Comparison of ENCODE assay signal across 20 cellular contexts in genomic region chr6:53499094-53499493, GRCh38. TPM values are rescaled to one million over a fixed set of nuclear protein-coding genes. Genes with fewer than 3 reads are reported as not detected.
DNase-seq lines count a peak whose midpoint lies in the region; ATAC-seq, FAIRE-seq and TF ChIP-seq lines count a peak whose summit lies in the region.
"Had no signal": no experiment of that assay in that cellular context is flagged by ENCODE, and none has a peak within 500 bp of the region (broad histone marks: within the 10 kb centered on the region; RNA-seq: fewer than 3 reads in every experiment).

No MANE protein-coding gene starts in this region.

- WGBS in A549 (ENCODE audit: missing lambda C conversion rate): 74% methylated on average over 3 of the region's 3 CpGs
- WGBS in HepG2 (ENCODE audit: low lambda C conversion rate): 95% methylated on average over 3 of the region's 3 CpGs

- H3K9me3 ChIP-seq in A549 (no peaks in the 10 kb centered on the region), HepG2 (ENCODE audit: low read length) (no peaks in the 10 kb centered on the region), upper lobe of right lung (no peaks in the 10 kb centered on the region)
- H3K9me3 ChIP-seq: BLaER1 had no signal

- H3K27ac ChIP-seq in A549 (peak overlapping the region; percentile 18 to 34; a peak in 4 of 6 replicates), HepG2 (ENCODE audit: extremely low read length, insufficient read depth, low read length) (no peak overlapping the region), upper lobe of right lung (no peak overlapping the region)
- H3K27ac ChIP-seq: BLaER1, C4-2B had no signal

- ATAC-seq in A549 (no peak), HepG2 (no peak), upper lobe of right lung (peak; percentile 47), GM18909 (IDR thresholded peaks at IDR 0.05; ENCODE audit: poor library complexity, unreplicated experiment) (no peak)
- ATAC-seq: CD8-positive, alpha-beta T cell; GM12878; GM23338; HCT116 had no signal

- BruUV-seq in HepG2 (replicated peaks; lab: Mats Ljungman, UMichigan): no TSS peak

- in situ Hi-C loops in SK-MEL-5 (cut with HindIII; ENCODE audit: low pct_unique_long_range_greater_than_20kb, low sequenced_read_pairs): no loop called here
- in situ Hi-C loops in HepG2 (cut with HindIII; ENCODE audit: extremely low pct_ligation_motif_present, low pct_unique_long_range_greater_than_20kb): loop anchor here (5.0 to 10.0 kb wide), 2 partner anchors 223 to 456 kb away; no protein-coding TSS in a partner anchor

- FAIRE-seq in A549 (lab: Jason Lieb, UNC) (no peak), HepG2 (lab: Jason Lieb, UNC) (no peak)
- FAIRE-seq: D721Med, GM12878 had no signal

- no peak for TF ChIP-seq RAD21 in A549 (conservative IDR thresholded peaks at IDR 0.05 in 1 of 2, IDR thresholded peaks at IDR 0.05 in 1 of 2)
- no peak for TF ChIP-seq RAD21 in HepG2 (CRISPR knock-in tag; IDR thresholded peaks at IDR 0.05)

- intact Hi-C loops in HepG2 (cut with micrococcal nuclease; ENCODE audit: unreplicated experiment) (loop anchor here (5.0 kb wide), 1 partner anchor 458 kb away; no protein-coding TSS in a partner anchor), upper lobe of right lung (cut with DNase I) (loop anchor here (10.0 kb wide), 1 partner anchor 226 kb away; no protein-coding TSS in a partner anchor)

- H3K79me2 ChIP-seq in HepG2 (ENCODE audit: insufficient read depth, low read length): no peaks in the 10 kb centered on the region

- H3K9ac ChIP-seq in HepG2 (ENCODE audit: insufficient read depth, low read depth, low read length): no peak overlapping the region
- H3K9ac ChIP-seq: BLaER1 had no signal

- DNase-seq in A549 (ENCODE audit: low read depth in 1 of 2, low spot score in 1 of 2) (no peak), SK-MEL-5 (ENCODE audit: low read depth, low spot score) (peak; percentile 40), HepG2 (ENCODE audit: low spot score) (no peak), upper lobe of right lung (no peak), ecto neural progenitor cell (ENCODE audit: low spot score) (no peak), NCI-H187 treated with DMSO at 0.1 percent for 48 hours (lab: John Stamatoyannopoulos, UW) (no peak)
- DNase-seq: CD4-positive, CD25-positive, alpha-beta regulatory T cell; CD8-positive, alpha-beta T cell; DMS 273 treated with DMSO at 0.1 percent for 48 hours; DMS79; EL; GDM1; H9 had no signal

- no peak for TF ChIP-seq CTCF in A549 (IDR thresholded peaks at IDR 0.05)
- TF ChIP-seq CTCF in HepG2 (CRISPR knock-in tag; IDR thresholded peaks at IDR 0.05): no peak
- no peak for TF ChIP-seq CTCF in upper lobe of right lung (IDR thresholded peaks at IDR 0.05)

- H4K20me1 ChIP-seq in HepG2 (ENCODE audit: insufficient read depth, low read length): no peaks in the 10 kb centered on the region
- H4K20me1 ChIP-seq: BLaER1 had no signal

- peaks cover 59% of the 10 kb centered on the region for H3K4me1 ChIP-seq in A549
- H3K4me1 ChIP-seq in HepG2 (ENCODE audit: insufficient read depth, low read length): no peaks in the 10 kb centered on the region
- no peaks in the 10 kb centered on the region for H3K4me1 ChIP-seq in upper lobe of right lung
- H3K4me1 ChIP-seq: BLaER1 had no signal

- TF ChIP-seq POLR2A in A549 (IDR thresholded peaks at IDR 0.05; ENCODE audit: low read length): no peak
- TF ChIP-seq POLR2A in HepG2 (IDR thresholded peaks at IDR 0.05; ENCODE audit: insufficient read depth in 1 of 2, low read depth in 2 of 2, low read length in 2 of 2): no peak

- peaks cover 21 to 49% of the 10 kb centered on the region in 2 experiments for H3K36me3 ChIP-seq in HepG2 (replicated peaks in 1 of 2; ENCODE audit: control insufficient read depth in 1 of 2, insufficient read depth in 2 of 2, low read length in 2 of 2)
- H3K36me3 ChIP-seq in upper lobe of right lung: peaks cover 38% of the 10 kb centered on the region

- CTCF ChIA-PET in A549 (lab: Yijun Ruan, JAX): interaction anchor here (0.9 to 2.0 kb wide), 6 partner anchors 14 to 328 kb away, joined by 3 to 6 read pairs (median 4); no protein-coding TSS in a partner anchor
- CTCF ChIA-PET in HepG2 (lab: Yijun Ruan, JAX; ENCODE audit: low intra/inter-chr PET ratio, low total read pairs): no interaction called here

- peak overlapping the region; percentile 12; the same call in 2 of the 3 replicates for H3K4me2 ChIP-seq in A549
- no peak overlapping the region for H3K4me2 ChIP-seq in HepG2 (ENCODE audit: low read depth, low read length)
- H3K4me2 ChIP-seq: BLaER1, GM23338 had no signal

- no peak overlapping the region for H2AFZ ChIP-seq in HepG2 (ENCODE audit: low read length)
- H2AFZ ChIP-seq: GM23338 had no signal

- H3K4me3 ChIP-seq in A549: no peak overlapping the region
- H3K4me3 ChIP-seq in HepG2 (replicated peaks in 1 of 3; ENCODE audit: insufficient read depth in 1 of 3, low read depth in 2 of 3, low read length in 3 of 3): no peak overlapping the region
- no peak overlapping the region for H3K4me3 ChIP-seq in upper lobe of right lung
- H3K4me3 ChIP-seq: BLaER1, GM12878, GM23338 had no signal

- no peak for TF ChIP-seq EP300 in A549 (IDR thresholded peaks at IDR 0.05)
- TF ChIP-seq EP300 in HepG2 (IDR thresholded peaks at IDR 0.05; ENCODE audit: low read depth in 2 of 2, low read length in 2 of 2): no peak
- TF ChIP-seq EP300 in HepG2 (CRISPR knock-in tag; IDR thresholded peaks at IDR 0.05; ENCODE audit: borderline replicate concordance): no peak

- POLR2A ChIA-PET in A549 (lab: Yijun Ruan, JAX) (no interaction called here), HepG2 (lab: Yijun Ruan, JAX) (no interaction called here)

- H3K27me3 ChIP-seq in HepG2 (ENCODE audit: control insufficient read depth in 1 of 2, insufficient read depth in 2 of 2, low read length in 2 of 2) (no peaks in the 10 kb centered on the region), upper lobe of right lung (peaks cover 5% of the 10 kb centered on the region)
- H3K27me3 ChIP-seq: BLaER1 had no signal

TF ChIP-seq in A549, 52 proteins besides CTCF, POLR2A, EP300 and RAD21 (continues in another document):
- no peak for TF ChIP-seq HES2 (IDR thresholded peaks at IDR 0.05)
- no peak for TF ChIP-seq ZNF302 (CRISPR knock-in tag; IDR thresholded peaks at IDR 0.05)
- TF ChIP-seq EHMT2 (IDR thresholded peaks at IDR 0.05; ENCODE audit: low read depth): no peak
- no peak for TF ChIP-seq KDM5A (IDR thresholded peaks at IDR 0.05)
- TF ChIP-seq HOXA7 (CRISPR knock-in tag; IDR thresholded peaks at IDR 0.05): no peak
- TF ChIP-seq NFE2L2 (conservative IDR thresholded peaks at IDR 0.05; ENCODE audit: low read length): no peak
- TF ChIP-seq NPAS2 (CRISPR knock-in tag; IDR thresholded peaks at IDR 0.05; ENCODE audit: borderline replicate concordance): no peak
- TF ChIP-seq JUNB (IDR thresholded peaks at IDR 0.05): no peak

TF ChIP-seq in HepG2, 621 proteins besides CTCF, POLR2A, EP300 and RAD21:
- peak; percentile 68 for TF ChIP-seq RBM22 (optimal IDR thresholded peaks at IDR 0.05; ENCODE audit: low read length)
- TF ChIP-seq ZNF275 (CRISPR knock-in tag; IDR thresholded peaks at IDR 0.05; ENCODE audit: borderline replicate concordance): no peak
- TF ChIP-seq ZNF576 (CRISPR knock-in tag; IDR thresholded peaks at IDR 0.05): no peak
TF ChIP-seq in HepG2: peak in this region for 1.

RNA-seq across cellular contexts. Expression of gene GCLC, which starts 45.8 kb away (rescaled TPM):
- polyA plus RNA-seq in A549 (2011; rRNA removed) (180 and 187 TPM in 2 replicates), A549 (2017; fragmentation: RNase III; extraction: RNeasy Plus Mini Kit Qiagen cat#74134 plus additional on column Dnase treatment) (108 to 116 TPM (median 113 TPM) in 3 replicates), HepG2 (2011; rRNA removed) (21.5 and 35.3 TPM in 2 replicates)
- 58.4 and 61.4 TPM in 2 replicates for polyA plus RNA-seq in A549 (2012; cell fraction: cytosol; rRNA removed)
- 52.9 and 73.3 TPM in 2 replicates for polyA plus RNA-seq in A549 (2012; cell fraction: nucleus; rRNA removed)
- 131 and 152 TPM in 2 replicates for polyA minus RNA-seq in A549 (2011; rRNA and poly(A)+ RNA removed)
- 27.6 and 34.3 TPM in 2 replicates for total RNA-seq in SK-MEL-5 (2014; rRNA removed; shearing (Covaris generic))
- polyA plus RNA-seq in SK-MEL-5 (2015; cell fraction: cytosol; rRNA removed): 25.1 and 27.8 TPM in 2 replicates
- 25.6 and 27.6 TPM in 2 replicates for polyA plus RNA-seq in SK-MEL-5 (2015; cell fraction: nucleus; rRNA removed)
- total RNA-seq in HepG2 (2016; rRNA removed; fragmentation: Illumina TruSeq; extraction: Trizol) (84.6 and 96.9 TPM in 2 replicates), upper lobe of right lung (40.0 TPM)
- total RNA-seq in HepG2 (2016; cell fraction: cytosol; rRNA removed; fragmentation: Illumina TruSeq; extraction: Trizol; ENCODE audit: low read depth): 11.5 and 11.6 TPM in 2 replicates
- total RNA-seq in HepG2 (2016; cell fraction: insoluble cytoplasmic fraction; rRNA removed; fragmentation: Illumina TruSeq; extraction: Trizol): 74.6 and 95.9 TPM in 2 replicates
- total RNA-seq in HepG2 (2016; cell fraction: membrane; rRNA removed; fragmentation: Illumina TruSeq; extraction: Trizol): 35.6 and 39.1 TPM in 2 replicates
- 62.3 and 75.3 TPM in 2 replicates for total RNA-seq in HepG2 (2016; cell fraction: nucleus; rRNA removed; fragmentation: Illumina TruSeq; extraction: Trizol)
- polyA plus RNA-seq in HepG2 (2011; cell fraction: cytosol; rRNA removed): 12.9 and 21.5 TPM in 2 replicates
- 29.1 and 32.0 TPM in 2 replicates for polyA plus RNA-seq in HepG2 (2011; cell fraction: nucleus; rRNA removed)
- polyA plus RNA-seq in HepG2 (2012): 66.0 and 93.9 TPM in 2 replicates
- polyA plus RNA-seq in HepG2 (2016; cell fraction: cytosol; fragmentation: Illumina TruSeq; extraction: Trizol; ENCODE audit: low read depth): 3.5 and 3.7 TPM in 2 replicates
- 80.0 and 80.6 TPM in 2 replicates for polyA plus RNA-seq in HepG2 (2016; cell fraction: insoluble cytoplasmic fraction; fragmentation: Illumina TruSeq; extraction: Trizol; ENCODE audit: low read depth)
- 12.9 and 13.2 TPM in 2 replicates for polyA plus RNA-seq in HepG2 (2016; cell fraction: membrane; fragmentation: Illumina TruSeq; extraction: Trizol; ENCODE audit: low read depth)
- 78.5 and 78.7 TPM in 2 replicates for polyA plus RNA-seq in HepG2 (2016; cell fraction: nucleus; fragmentation: Illumina TruSeq; extraction: Trizol; ENCODE audit: insufficient read depth, low read depth)
- 29.2 and 35.2 TPM in 2 replicates for polyA minus RNA-seq in HepG2 (2011; rRNA and poly(A)+ RNA removed; ENCODE audit: low replicate concordance)
- 31.5 and 48.1 TPM in 2 replicates for polyA minus RNA-seq in HepG2 (2011; cell fraction: cytosol; rRNA and poly(A)+ RNA removed)
- polyA minus RNA-seq in HepG2 (2011; cell fraction: nucleus; rRNA and poly(A)+ RNA removed): 101 and 110 TPM in 2 replicates

Comparison
In these comparisons a context has a peak if more than half of its experiments do, and no peak if none do; other contexts are left out.
1. H3K27ac ChIP-seq: peak in A549 (2 of 2); none in HepG2 (single experiment) and upper lobe of right lung (single experiment).